8 cellular contexts compared by ENCODE assay signal in genomic region chr16:21501223-21501868, GRCh38.
DNase-seq lines count a peak whose midpoint lies in the region; ATAC-seq and TF ChIP-seq lines count a peak whose summit lies in the region.
"Not testable (repeated sequence)": the region's sequence is repeated elsewhere in the genome, so short reads cannot be mapped to it uniquely, and the experiment has no call there.

No MANE protein-coding gene starts in this region.

- not testable (repeated sequence) for H3K27me3 ChIP-seq in right cardiac atrium (ENCODE audit: control insufficient read depth, insufficient read depth); thoracic aorta (replicated peaks; ENCODE audit: insufficient read depth)

- H3K36me3 ChIP-seq in thoracic aorta, result not testable (repeated sequence)

- DNase-seq in MV-4-11 (lab: John Stamatoyannopoulos, UW) (peak; percentile 14), WTC11 (ENCODE audit: low spot score) (peak; percentile 13), astrocyte of the spinal cord (ENCODE audit: low read depth, low spot score) (peak; percentile 44), right cardiac atrium (peak; percentile 70 to 89 (median 85)), posterior vena cava (ENCODE audit: low spot score) (peak; percentile 84)
- DNase-seq in thoracic aorta (ENCODE audit: low spot score), result not testable (repeated sequence)

- H3K27ac ChIP-seq in right cardiac atrium (ENCODE audit: low read length), result peak overlapping the region; percentile 94
- peak overlapping the region; percentile 95 to 98 for H3K27ac ChIP-seq in thoracic aorta

- not testable (repeated sequence) for H3K36me3 Mint-ChIP-seq in WTC11

- H3K27ac Mint-ChIP-seq in WTC11, result not testable (repeated sequence)

- TF ChIP-seq CTCF in WTC11 (IDR thresholded peaks at IDR 0.05); astrocyte of the spinal cord (IDR thresholded peaks at IDR 0.05; ENCODE audit: low read depth, low read length); thoracic aorta (IDR thresholded peaks at IDR 0.05): not testable (repeated sequence)

- ATAC-seq in GM18511 (IDR thresholded peaks at IDR 0.05; ENCODE audit: unreplicated experiment), result peak; percentile 60
- peak; percentile 59 for ATAC-seq in HG02798 (IDR thresholded peaks at IDR 0.05; ENCODE audit: poor library complexity, unreplicated experiment)
- ATAC-seq in WTC11, result peak; percentile 24
- ATAC-seq in right cardiac atrium, result peak; percentile 78 to 86
- ATAC-seq in thoracic aorta (ENCODE audit: insufficient number of reproducible peaks, low FRiP score, low read depth), result peak; percentile 41

- in situ Hi-C loops in astrocyte of the spinal cord (cut with HindIII; ENCODE audit: low sequenced_read_pairs), result not testable (repeated sequence)

- H3K9me3 Mint-ChIP-seq in WTC11, result not testable (repeated sequence)

- POLR2A ChIA-PET in WTC11 (lab: Charles Lee), result not testable (repeated sequence)

- H3K4me3 ChIP-seq in astrocyte of the spinal cord (ENCODE audit: low read depth, low read length) (peak overlapping the region; percentile 68), right cardiac atrium (ENCODE audit: low read length) (peak overlapping the region; percentile 86), thoracic aorta (peak overlapping the region; percentile 87)

- 1% methylated on average over 40 of the region's 51 CpGs for WGBS in right cardiac atrium

- CTCF ChIA-PET in WTC11 (lab: Charles Lee), result not testable (repeated sequence)

- H3K27me3 Mint-ChIP-seq in WTC11 (ENCODE audit: low read depth), result not testable (repeated sequence)

- H3K4me3 Mint-ChIP-seq in WTC11, result peak overlapping the region; percentile 60

- H3K4me1 Mint-ChIP-seq in WTC11, result not testable (repeated sequence)

- not testable (repeated sequence) for H3K9me3 ChIP-seq in right cardiac atrium (ENCODE audit: control insufficient read depth, low read length); thoracic aorta

- intact Hi-C loops in right cardiac atrium (cut with DNase I), result loop anchor here in 1 of 4 donors (10.0 kb wide), 1 partner anchor 53 kb away; no protein-coding TSS in a partner anchor
- intact Hi-C loops in posterior vena cava (cut with DNase I), result not testable (repeated sequence)

- not testable (repeated sequence) for H3K4me1 ChIP-seq in right cardiac atrium (ENCODE audit: control insufficient read depth, insufficient read depth, low read length); thoracic aorta (ENCODE audit: control insufficient read depth in 1 of 2, low read depth in 2 of 2)

Comparison
In these comparisons a context has a peak if more than half of its experiments do, and no peak if none do; other contexts are left out.
1. ATAC-seq: peak in every context shown above with its lines; median percentile 82 in right cardiac atrium; 60 in GM18511; 59 in HG02798; 41 in thoracic aorta; 24 in WTC11.